Comparison of ENCODE assay signal across 29 cellular contexts in the genomic region with DNA sequence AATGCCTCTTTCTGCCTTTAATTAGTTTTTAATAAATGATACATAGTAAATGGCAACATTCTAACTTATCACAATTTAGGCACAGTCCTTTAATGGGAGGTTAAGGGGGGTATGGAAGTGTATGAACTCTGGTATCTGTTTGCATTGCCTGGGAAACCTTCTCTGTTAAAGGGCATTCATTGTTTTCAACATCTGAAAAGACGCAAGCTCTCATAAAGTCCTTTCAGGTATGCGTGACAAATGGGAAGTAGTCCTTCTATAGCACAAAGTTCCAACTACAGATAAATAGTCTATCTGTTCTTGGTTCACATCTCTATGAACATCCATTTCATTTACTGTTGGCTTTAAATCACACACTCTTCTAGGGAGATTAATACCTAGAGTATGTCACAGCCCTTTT.
"Had no signal": no experiment of that assay in that cellular context is flagged by ENCODE, and none has a peak within 500 bp of the region (broad histone marks: within the 10 kb centered on the region; RNA-seq: fewer than 3 reads in every experiment).

No MANE protein-coding gene starts in this region.

- FAIRE-seq: islet of Langerhans had no signal

- H3K9me3 Mint-ChIP-seq: dendritic cell treated with granulocyte-macrophage colony-stimulating factor and Interleukin-4, amounts not matched to agents 40 ng/mL and 50 ng/mL, for 4 days; mesothelial cell of epicardium; natural killer cell treated with Interleukin-12 subunit alpha and Interleukin-12 subunit beta and Interleukin-15 and Interleukin-18, amount 100 ng/mL, for 72 hours; stimulated activated effector memory CD8-positive, alpha-beta T cell treated with anti-CD3 and anti-CD28 coated beads, Interleukin-12 subunit alpha, Interleukin-12 subunit beta, amount 100 ng/mL, for 72 hours had no signal

- H3K9me3 ChIP-seq: gastroesophageal sphincter, heart left ventricle, left lung, mucosa of descending colon, prostate gland, right atrium auricular region, sigmoid colon, stomach, thyroid gland, vagina had no signal

- H3K36me3 Mint-ChIP-seq: mesothelial cell of epicardium; naive B cell; natural killer cell treated with Interleukin-12 subunit alpha and Interleukin-12 subunit beta and Interleukin-15 and Interleukin-18, amount 100 ng/mL, for 72 hours had no signal

- H3K27me3 Mint-ChIP-seq: dendritic cell treated with granulocyte-macrophage colony-stimulating factor and Interleukin-4, amounts not matched to agents 40 ng/mL and 50 ng/mL, for 4 days; naive B cell; natural killer cell treated with Interleukin-12 subunit alpha and Interleukin-12 subunit beta and Interleukin-15 and Interleukin-18, amount 100 ng/mL, for 72 hours had no signal

- H3K4me3 Mint-ChIP-seq: dendritic cell treated with granulocyte-macrophage colony-stimulating factor and Interleukin-4, amounts not matched to agents 40 ng/mL and 50 ng/mL, for 4 days; endodermal cell; mesothelial cell of epicardium; naive B cell; natural killer cell treated with Interleukin-12 subunit alpha and Interleukin-12 subunit beta and Interleukin-15 and Interleukin-18, amount 100 ng/mL, for 72 hours; stimulated activated effector memory CD8-positive, alpha-beta T cell treated with anti-CD3 and anti-CD28 coated beads, Interleukin-12 subunit alpha, Interleukin-12 subunit beta, amount 100 ng/mL, for 72 hours had no signal

- ATAC-seq: esophagus mucosa; gastroesophageal sphincter; heart left ventricle; left cardiac atrium; left lung; mucosa of descending colon; natural killer cell treated with Interleukin-12 subunit alpha and Interleukin-12 subunit beta and Interleukin-15 and Interleukin-18, amount 100 ng/mL, for 72 hours; stimulated activated effector memory CD8-positive, alpha-beta T cell treated with anti-CD3 and anti-CD28 coated beads, Interleukin-12 subunit alpha, Interleukin-12 subunit beta, amount 100 ng/mL, for 72 hours had no signal

- H3K36me3 ChIP-seq: gastroesophageal sphincter, heart left ventricle, left lung, prostate gland, right atrium auricular region, sigmoid colon, stomach, thyroid gland, vagina had no signal

- H3K4me3 ChIP-seq: gastroesophageal sphincter, heart left ventricle, hepatocyte, left lung, mucosa of descending colon, prostate gland, right atrium auricular region, sigmoid colon, stomach, thyroid gland, vagina had no signal

- H3K27ac ChIP-seq: epithelial cell of prostate, gastroesophageal sphincter, heart left ventricle, hepatocyte, left lung, prostate gland, right atrium auricular region, sigmoid colon, stomach, thyroid gland, vagina had no signal

- DNase-seq: effector CD8-positive, alpha-beta T cell; endodermal cell; foreskin fibroblast; heart left ventricle; left cardiac atrium; left lung; mesenchymal stem cell; mucosa of descending colon; naive B cell; nucleus accumbens; sigmoid colon; stimulated activated CD4-positive, alpha-beta T cell treated with anti-CD3 and anti-CD28 coated beads, Interleukin-2, amount 100 ng/mL, for 24 hours; stimulated activated CD4-positive, alpha-beta T cell treated with anti-CD3 and anti-CD28 coated beads, Interleukin-4, amount 100 ng/mL, for 24 hours; stimulated activated naive CD4-positive, alpha-beta T cell treated with Interleukin-2 at 50 U/mL for 16 hours; stomach; thyroid gland; trophoblast cell had no signal

- H3K27ac Mint-ChIP-seq: dendritic cell treated with granulocyte-macrophage colony-stimulating factor and Interleukin-4, amounts not matched to agents 40 ng/mL and 50 ng/mL, for 4 days; endodermal cell; mesothelial cell of epicardium; naive B cell; natural killer cell treated with Interleukin-12 subunit alpha and Interleukin-12 subunit beta and Interleukin-15 and Interleukin-18, amount 100 ng/mL, for 72 hours; stimulated activated effector memory CD8-positive, alpha-beta T cell treated with anti-CD3 and anti-CD28 coated beads, Interleukin-12 subunit alpha, Interleukin-12 subunit beta, amount 100 ng/mL, for 72 hours had no signal

- H3K4me2 ChIP-seq: hepatocyte had no signal

- H3K27me3 ChIP-seq: gastroesophageal sphincter, heart left ventricle, hepatocyte, left lung, right atrium auricular region, sigmoid colon, stomach, thyroid gland, vagina had no signal

- H2AFZ ChIP-seq: hepatocyte had no signal

- H3K4me1 ChIP-seq: gastroesophageal sphincter, heart left ventricle, left lung, prostate gland, right atrium auricular region, sigmoid colon, stomach, thyroid gland, vagina had no signal

- H3K79me2 ChIP-seq: hepatocyte had no signal
